In the genomic region with DNA sequence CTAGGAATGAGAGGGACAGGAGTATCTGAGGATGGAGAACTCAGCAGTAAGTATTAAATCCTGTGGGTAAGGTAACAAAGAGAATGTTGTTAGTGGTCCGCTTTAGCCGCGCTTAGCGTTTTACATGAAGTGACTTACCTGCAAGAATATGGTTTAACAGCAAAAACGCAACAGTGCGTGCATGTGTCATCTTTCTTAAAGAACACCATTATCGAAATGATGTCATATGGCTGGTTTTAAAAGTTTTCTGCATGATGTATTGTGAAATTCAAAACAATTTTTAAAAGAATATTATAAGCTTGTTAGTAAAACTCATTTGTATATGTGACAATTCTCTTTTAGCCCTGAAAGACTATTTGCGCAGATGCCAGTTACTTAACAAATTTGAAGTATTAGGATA, we compare ENCODE assay signal across 8 cellular contexts.
DNase-seq lines count a peak whose midpoint lies in the region; ATAC-seq and TF ChIP-seq lines count a peak whose summit lies in the region.

No MANE protein-coding gene starts in this region.

- peak overlapping the region; percentile 90; the same call in 1 of the 2 replicates for H3K9ac ChIP-seq in HUES48 (ENCODE audit: low read depth, low read length)
- no peak overlapping the region for H3K9ac ChIP-seq in muscle layer of colon (ENCODE audit: low read length)

- peak overlapping the region; percentile 99 for H3K27ac Mint-ChIP-seq in central memory CD8-positive, alpha-beta T cell (ENCODE audit: low read depth)

- H3K27me3 ChIP-seq in HUES48 (ENCODE audit: control insufficient read depth, insufficient read depth, low read length) (peaks cover 13% of the 10 kb centered on the region), muscle layer of colon (ENCODE audit: control insufficient read depth in 1 of 2, insufficient read depth in 2 of 2, low read length in 2 of 2) (no peaks in the 10 kb centered on the region)

- no peak for DNase-seq in AG09309 (ENCODE audit: low read depth)
- no peak for DNase-seq in central memory CD8-positive, alpha-beta T cell (ENCODE audit: low spot score in 2 of 2)
- DNase-seq in NK-92 treated with Interleukin-12 subunit alpha and Interleukin-12 subunit beta, amount 100 ng/mL, for 24 hours (lab: John Stamatoyannopoulos, UW), result no peak
- no peak for DNase-seq in effector CD8-positive, alpha-beta T cell (lab: John Stamatoyannopoulos, UW)

- H3K36me3 ChIP-seq in HUES48 (ENCODE audit: control insufficient read depth, insufficient read depth, low read length) (peaks cover 28% of the 10 kb centered on the region), muscle layer of colon (ENCODE audit: insufficient read depth, low read length) (peaks cover 4% of the 10 kb centered on the region)

- peak overlapping the region; percentile 92 for H3K4me3 Mint-ChIP-seq in central memory CD8-positive, alpha-beta T cell

- no peak for ATAC-seq in central memory CD8-positive, alpha-beta T cell (replicated peaks; ENCODE audit: extremely low read depth, poor library complexity, severe bottlenecking)
- ATAC-seq in GM21360 (IDR thresholded peaks at IDR 0.05; ENCODE audit: unreplicated experiment) (no peak), GM21447 (IDR thresholded peaks at IDR 0.05; ENCODE audit: unreplicated experiment) (no peak)

- H3K4me1 Mint-ChIP-seq in central memory CD8-positive, alpha-beta T cell, result peaks cover 32% of the 10 kb centered on the region

- peaks cover 16% of the 10 kb centered on the region; the same call in 1 of the 2 replicates for H3K4me1 ChIP-seq in HUES48 (ENCODE audit: control insufficient read depth, insufficient read depth, low read length)
- H3K4me1 ChIP-seq in muscle layer of colon (ENCODE audit: insufficient read depth, low read length), result peaks cover 34% of the 10 kb centered on the region

- H3K27ac ChIP-seq in HUES48 (ENCODE audit: low read depth, low read length), result no peak overlapping the region
- H3K27ac ChIP-seq in muscle layer of colon (ENCODE audit: low read depth, low read length), result no peak overlapping the region

- no peaks in the 10 kb centered on the region for H3K9me3 Mint-ChIP-seq in central memory CD8-positive, alpha-beta T cell

- no peak for TF ChIP-seq CTCF in AG09309 (IDR thresholded peaks at IDR 0.05; ENCODE audit: control insufficient read depth, insufficient read depth, low read depth, low read length, missing control alignments)

- H3K4me3 ChIP-seq in AG09309 (ENCODE audit: control insufficient read depth, low read depth, low read length) (peak overlapping the region; percentile 86), HUES48 (ENCODE audit: low read depth, low read length) (peak overlapping the region; percentile 89), muscle layer of colon (ENCODE audit: low read depth in 1 of 2, low read length in 2 of 2) (peak overlapping the region; percentile 71 to 97)

- H3K36me3 Mint-ChIP-seq in central memory CD8-positive, alpha-beta T cell (ENCODE audit: insufficient read depth), result peaks cover 22% of the 10 kb centered on the region

- H3K9me3 ChIP-seq in HUES48 (ENCODE audit: control insufficient read depth, insufficient read depth, low read length) (0 out of 2 replicates have a peak, but pooled peaks cover 5% of the 10 kb centered on the region), muscle layer of colon (ENCODE audit: low read length) (no peaks in the 10 kb centered on the region)

- H3K27me3 Mint-ChIP-seq in central memory CD8-positive, alpha-beta T cell, result no peaks in the 10 kb centered on the region
